In the genomic region with DNA sequence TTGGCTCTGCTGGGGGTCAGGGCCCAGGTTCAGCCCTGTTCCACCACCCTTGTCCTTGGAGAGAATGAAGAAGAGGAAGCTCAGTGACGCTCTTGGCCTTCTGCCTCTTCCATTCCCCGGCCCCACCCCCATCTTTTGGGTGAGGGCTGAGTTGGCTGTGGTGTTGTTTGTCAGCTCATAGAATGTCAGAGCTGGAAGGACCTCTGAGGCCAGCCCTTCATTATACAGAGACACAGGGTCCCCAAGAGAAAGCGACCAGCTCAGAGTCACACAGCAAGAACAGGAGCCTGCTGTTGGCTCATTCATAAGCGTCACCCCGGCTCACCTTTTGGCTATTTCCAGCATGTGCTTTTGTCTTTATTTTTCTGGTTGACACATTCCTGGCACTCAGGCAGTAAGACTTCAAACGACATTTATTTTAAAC, we compare ENCODE assay signal across 11 cellular contexts.
DNase-seq lines count a peak whose midpoint lies in the region; ATAC-seq and TF ChIP-seq lines count a peak whose summit lies in the region.
"Had no signal": no experiment of that assay in that cellular context is flagged by ENCODE, and none has a peak within 500 bp of the region (broad histone marks: within the 10 kb centered on the region; RNA-seq: fewer than 3 reads in every experiment).

No MANE protein-coding gene starts in this region.

- no peak for TF ChIP-seq CTCF in body of pancreas (IDR thresholded peaks at IDR 0.05)
- no peak for TF ChIP-seq CTCF in mucosa of descending colon (IDR thresholded peaks at IDR 0.05)
- TF ChIP-seq CTCF in upper lobe of left lung (IDR thresholded peaks at IDR 0.05) = no peak

- peaks cover 21% of the 10 kb centered on the region for H3K4me1 ChIP-seq in body of pancreas
- H3K4me1 ChIP-seq in mucosa of descending colon (ENCODE audit: low read depth) = peaks cover 5% of the 10 kb centered on the region
- peaks cover 14 to 16% (median 15%) of the 10 kb centered on the region in 4 donors for H3K4me1 ChIP-seq in upper lobe of left lung
- H3K4me1 ChIP-seq: parathyroid adenoma had no signal

- TF ChIP-seq POLR2A in body of pancreas (IDR thresholded peaks at IDR 0.05) (no peak), upper lobe of left lung (IDR thresholded peaks at IDR 0.05) (no peak)

- H3K4me3 Mint-ChIP-seq in activated T-cell treated with anti-CD3 and anti-CD28 coated beads, Interleukin-2, amount 50 U/mL, for 24 hours = no peak overlapping the region
- peak overlapping the region in 1 of 2 donors; percentile 16 for H3K4me3 Mint-ChIP-seq in activated T-cell treated with anti-CD3 and anti-CD28 coated beads, Interleukin-2, amount 50 U/mL, for 72 hours

- 24 to 34% methylated on average over 5 to 6 of the region's 6 CpGs for WGBS in body of pancreas, 2 donors
- 51 to 61% methylated on average over 5 to 6 of the region's 6 CpGs for WGBS in upper lobe of left lung, 2 donors

- H3K27me3 ChIP-seq in body of pancreas (no peaks in the 10 kb centered on the region), upper lobe of left lung (no peaks in the 10 kb centered on the region)

- no peak for TF ChIP-seq EP300 in upper lobe of left lung (IDR thresholded peaks at IDR 0.05)

- H3K4me1 Mint-ChIP-seq in activated T-cell treated with anti-CD3 and anti-CD28 coated beads, Interleukin-2, amount 50 U/mL, for 24 hours (ENCODE audit: low read depth) = peaks cover 13% of the 10 kb centered on the region
- H3K4me1 Mint-ChIP-seq in activated T-cell treated with anti-CD3 and anti-CD28 coated beads, Interleukin-2, amount 50 U/mL, for 72 hours (ENCODE audit: low read depth) = peaks cover 19% of the 10 kb centered on the region

- intact Hi-C loops in body of pancreas (cut with DNase I) = no loop called here
- intact Hi-C loops in mucosa of descending colon (cut with DNase I, micrococcal nuclease) = no loop called here

- no peaks in the 10 kb centered on the region for H3K9me3 Mint-ChIP-seq in activated T-cell treated with anti-CD3 and anti-CD28 coated beads, Interleukin-2, amount 50 U/mL, for 24 hours
- H3K9me3 Mint-ChIP-seq in activated T-cell treated with anti-CD3 and anti-CD28 coated beads, Interleukin-2, amount 50 U/mL, for 72 hours = no peaks in the 10 kb centered on the region

- no peaks in the 10 kb centered on the region for H3K27me3 Mint-ChIP-seq in activated T-cell treated with anti-CD3 and anti-CD28 coated beads, Interleukin-2, amount 50 U/mL, for 24 hours
- H3K27me3 Mint-ChIP-seq in activated T-cell treated with anti-CD3 and anti-CD28 coated beads, Interleukin-2, amount 50 U/mL, for 72 hours (ENCODE audit: low read depth) = no peaks in the 10 kb centered on the region

- H3K27ac ChIP-seq in body of pancreas (peak overlapping the region in 3 of 4 donors; percentile 34 to 61 (median 61)), upper lobe of left lung (peak overlapping the region; percentile 5 to 63 (median 29))
- H3K27ac ChIP-seq: parathyroid adenoma had no signal

- no peaks in the 10 kb centered on the region for H3K9me3 ChIP-seq in body of pancreas
- H3K9me3 ChIP-seq in mucosa of descending colon = no peaks in the 10 kb centered on the region
- H3K9me3 ChIP-seq in upper lobe of left lung = no peaks in the 10 kb centered on the region

- peak overlapping the region; percentile 70 for H3K27ac Mint-ChIP-seq in activated T-cell treated with anti-CD3 and anti-CD28 coated beads, Interleukin-2, amount 50 U/mL, for 24 hours
- no peak overlapping the region for H3K27ac Mint-ChIP-seq in activated T-cell treated with anti-CD3 and anti-CD28 coated beads, Interleukin-2, amount 50 U/mL, for 72 hours

- DNase-seq in activated T-cell treated with anti-CD3 and anti-CD28 coated beads, Interleukin-2, amount 50 U/mL, for 24 hours = no peak
- no peak for DNase-seq in activated T-cell treated with anti-CD3 and anti-CD28 coated beads, Interleukin-2, amount 50 U/mL, for 72 hours
- DNase-seq in body of pancreas (peak in 2 of 4 donors; percentile 44 to 58), mucosa of descending colon (peak in 2 of 3 donors; percentile 40 to 48), upper lobe of left lung (peak in 1 of 2 donors; percentile 58), NCI-H2171 (lab: John Stamatoyannopoulos, UW) (no peak)
- no peak for DNase-seq in NK-92 treated with Interleukin-12 subunit alpha and Interleukin-12 subunit beta, amount 100 ng/mL, for 24 hours (lab: John Stamatoyannopoulos, UW)
- DNase-seq in stimulated activated CD4-positive, alpha-beta T cell treated with anti-CD3 and anti-CD28 coated beads, Interleukin-12 subunit alpha, Interleukin-12 subunit beta, amount 100 ng/mL, for 4 hours = no peak
- DNase-seq: NCI-H510A had no signal

- no peak for ATAC-seq in activated T-cell treated with anti-CD3 and anti-CD28 coated beads, Interleukin-2, amount 50 U/mL, for 72 hours (replicated peaks in 1 of 2)
- ATAC-seq in body of pancreas (peak; percentile 47), mucosa of descending colon (peak; percentile 9), upper lobe of left lung (ENCODE audit: low FRiP score in 2 of 2) (peak in 1 of 2 donors; percentile 29)

- no peak overlapping the region for H3K4me3 ChIP-seq in body of pancreas
- no peak overlapping the region for H3K4me3 ChIP-seq in mucosa of descending colon
- H3K4me3 ChIP-seq in upper lobe of left lung = no peak overlapping the region
- H3K4me3 ChIP-seq: GM12878 had no signal

- H3K36me3 ChIP-seq in body of pancreas (replicated peaks in 1 of 2; ENCODE audit: insufficient read depth in 1 of 2, low read depth in 2 of 2) (peaks cover 5 to 19% of the 10 kb centered on the region in 2 donors), mucosa of descending colon (ENCODE audit: low read depth) (no peaks in the 10 kb centered on the region), upper lobe of left lung (peaks cover 0 to 53% (median 22%) of the 10 kb centered on the region in 4 donors)

- peaks cover 81% of the 10 kb centered on the region for H3K36me3 Mint-ChIP-seq in activated T-cell treated with anti-CD3 and anti-CD28 coated beads, Interleukin-2, amount 50 U/mL, for 24 hours (ENCODE audit: low read depth)
- H3K36me3 Mint-ChIP-seq in activated T-cell treated with anti-CD3 and anti-CD28 coated beads, Interleukin-2, amount 50 U/mL, for 72 hours (ENCODE audit: insufficient read depth in 2 of 2) = peaks cover 5 to 15% of the 10 kb centered on the region in 2 donors

Comparison
In these comparisons a context has a peak if more than half of its experiments do, and no peak if none do; other contexts are left out.
1. DNase-seq: peak in mucosa of descending colon (2 of 3); none in activated T-cell treated with anti-CD3 and anti-CD28 coated beads, Interleukin-2, amount 50 U/mL, for 24 hours (single experiment), activated T-cell treated with anti-CD3 and anti-CD28 coated beads, Interleukin-2, amount 50 U/mL, for 72 hours (0 of 2), NCI-H2171 (single experiment), NK-92 treated with Interleukin-12 subunit alpha and Interleukin-12 subunit beta, amount 100 ng/mL, for 24 hours (single experiment) and stimulated activated CD4-positive, alpha-beta T cell treated with anti-CD3 and anti-CD28 coated beads, Interleukin-12 subunit alpha, Interleukin-12 subunit beta, amount 100 ng/mL, for 4 hours (single experiment).
2. ATAC-seq: peak in body of pancreas (single experiment) and mucosa of descending colon (single experiment); none in activated T-cell treated with anti-CD3 and anti-CD28 coated beads, Interleukin-2, amount 50 U/mL, for 72 hours (0 of 2).